18 cellular contexts compared by ENCODE assay signal in the genomic region with DNA sequence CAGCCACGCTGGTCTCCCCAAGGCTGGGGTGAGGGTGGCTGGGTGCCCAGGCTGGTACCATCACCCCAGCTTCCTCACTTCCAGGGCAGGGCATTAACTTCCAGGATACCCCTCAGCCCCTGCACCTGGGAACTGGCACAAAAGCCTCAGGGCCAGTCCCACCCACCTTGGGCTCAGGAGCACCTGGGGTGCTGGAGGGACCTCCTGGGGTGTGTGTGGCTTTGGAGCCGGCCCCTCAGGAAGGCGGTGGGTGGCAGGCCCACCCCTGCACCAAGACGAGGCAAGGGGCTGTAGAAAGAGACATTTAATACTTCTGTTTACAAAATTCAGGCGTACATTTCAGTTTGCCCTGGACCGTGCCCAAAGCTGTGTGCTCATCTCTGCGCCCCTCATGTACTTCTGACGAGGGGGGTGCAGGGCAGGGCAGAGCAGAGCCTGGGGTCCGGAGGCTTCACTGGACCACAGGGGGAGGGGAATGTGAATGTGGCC. TPM values are rescaled to one million over a fixed set of nuclear protein-coding genes. Genes with fewer than 3 reads are reported as not detected.
DNase-seq lines count a peak whose midpoint lies in the region; ATAC-seq and TF ChIP-seq lines count a peak whose summit lies in the region.
"Had no signal": no experiment of that assay in that cellular context is flagged by ENCODE, and none has a peak within 500 bp of the region (broad histone marks: within the 10 kb centered on the region; RNA-seq: fewer than 3 reads in every experiment).

No MANE protein-coding gene starts in this region.

- TF ChIP-seq EP300 in ovary (IDR thresholded peaks at IDR 0.05) = no peak

- H3K4me1 Mint-ChIP-seq in activated CD4-positive, alpha-beta memory T cell treated with anti-CD3 and anti-CD28 coated beads for 36 hours (ENCODE audit: low read depth) = no peaks in the 10 kb centered on the region
- H3K4me1 Mint-ChIP-seq in activated CD4-positive, alpha-beta memory T cell treated with anti-CD3 and anti-CD28 coated beads, Interleukin-2, amount 10 ng/mL, durations not matched to agents 7 days and 5 days = no peaks in the 10 kb centered on the region

- H3K27me3 Mint-ChIP-seq in activated CD4-positive, alpha-beta memory T cell treated with anti-CD3 and anti-CD28 coated beads for 36 hours = no peaks in the 10 kb centered on the region
- no peaks in the 10 kb centered on the region for H3K27me3 Mint-ChIP-seq in activated CD4-positive, alpha-beta memory T cell treated with anti-CD3 and anti-CD28 coated beads, Interleukin-2, amount 10 ng/mL, durations not matched to agents 7 days and 5 days
- H3K27me3 Mint-ChIP-seq: CD4-positive, CD25-positive, alpha-beta regulatory T cell had no signal

- CTCF ChIA-PET in activated CD4-positive, alpha-beta memory T cell treated with anti-CD3 and anti-CD28 coated beads for 36 hours (lab: Charles Lee) = interaction anchor here (1.1 kb wide), 1 partner anchor 8 kb away, joined by 3 read pairs; no protein-coding TSS in a partner anchor
- CTCF ChIA-PET in activated CD4-positive, alpha-beta memory T cell treated with anti-CD3 and anti-CD28 coated beads, Interleukin-2, amount 10 ng/mL, durations not matched to agents 7 days and 5 days (lab: Charles Lee) = interaction anchor here (1.2 kb wide), 1 partner anchor 8 kb away, joined by 3 read pairs; no protein-coding TSS in a partner anchor
- CTCF ChIA-PET in A673 (lab: Charles Lee) = no interaction called here

- peaks cover 21% of the 10 kb centered on the region for H3K4me1 ChIP-seq in ectodermal cell (ENCODE audit: control insufficient read depth, insufficient read depth, low read length)
- H3K4me1 ChIP-seq in ovary (ENCODE audit: insufficient read depth) = peaks cover 25% of the 10 kb centered on the region
- no peaks in the 10 kb centered on the region for H3K4me1 ChIP-seq in A673 (ENCODE audit: insufficient read depth, low read length, poor library complexity, severe bottlenecking)
- H3K4me1 ChIP-seq: SJSA1, uterus had no signal

- no peak for ATAC-seq in HG03457 (IDR thresholded peaks at IDR 0.05; ENCODE audit: unreplicated experiment)
- ATAC-seq: stimulated activated naive CD8-positive, alpha-beta T cell treated with anti-CD3 and anti-CD28 coated beads, Interleukin-15, Interleukin-2, amounts not matched to agents 100 U/mL and 50 U/mL, for 24 hours had no signal

- H3K9me3 ChIP-seq in ectodermal cell (ENCODE audit: control insufficient read depth, low read length) = no peaks in the 10 kb centered on the region
- H3K9me3 ChIP-seq in ovary = no peaks in the 10 kb centered on the region
- H3K9me3 ChIP-seq in A673 (ENCODE audit: low read depth, low read length, poor library complexity, severe bottlenecking) = no peaks in the 10 kb centered on the region
- H3K9me3 ChIP-seq: SJSA1, uterus had no signal

- no peak for TF ChIP-seq POLR2A in ovary (IDR thresholded peaks at IDR 0.05)

- WGBS in ectodermal cell, 2 experiments = 92% methylated on average over 9 of the region's 9 CpGs
- whole genome bisulfite sequencing in ovary, 3 donors = 20 to 51% (median 34%) methylated on average over 8 to 9 of the region's 9 CpGs

- POLR2A ChIA-PET in activated CD4-positive, alpha-beta memory T cell treated with anti-CD3 and anti-CD28 coated beads for 36 hours (lab: Charles Lee) = no interaction called here
- POLR2A ChIA-PET in activated CD4-positive, alpha-beta memory T cell treated with anti-CD3 and anti-CD28 coated beads, Interleukin-2, amount 10 ng/mL, durations not matched to agents 7 days and 5 days (lab: Charles Lee) = interaction anchor here (3.3 kb wide), 1 partner anchor 16 kb away, joined by 16 read pairs; a partner anchor contains a TSS
- POLR2A ChIA-PET in A673 (lab: Charles Lee; ENCODE audit: low non-redundant PET) = no interaction called here

- H3K36me3 ChIP-seq in ectodermal cell (ENCODE audit: control insufficient read depth, insufficient read depth, low read length) = peaks cover 31% of the 10 kb centered on the region
- no peaks in the 10 kb centered on the region for H3K36me3 ChIP-seq in ovary
- H3K36me3 ChIP-seq in A673 (ENCODE audit: insufficient read depth, low read length, poor library complexity, severe bottlenecking) = peaks cover 43% of the 10 kb centered on the region
- H3K36me3 ChIP-seq: uterus had no signal

- TF ChIP-seq CTCF in ovary (IDR thresholded peaks at IDR 0.05) (no peak), A673 (conservative IDR thresholded peaks at IDR 0.05; ENCODE audit: low read depth, low read length) (no peak)

- H3K9me3 Mint-ChIP-seq in activated CD4-positive, alpha-beta memory T cell treated with anti-CD3 and anti-CD28 coated beads for 36 hours = no peaks in the 10 kb centered on the region
- no peaks in the 10 kb centered on the region for H3K9me3 Mint-ChIP-seq in activated CD4-positive, alpha-beta memory T cell treated with anti-CD3 and anti-CD28 coated beads, Interleukin-2, amount 10 ng/mL, durations not matched to agents 7 days and 5 days
- H3K9me3 Mint-ChIP-seq: activated naive CD4-positive, alpha-beta T cell treated with anti-CD3 and anti-CD28 coated beads for 36 hours; CD4-positive, CD25-positive, alpha-beta regulatory T cell; H9 had no signal

- no peak overlapping the region for H3K4me3 Mint-ChIP-seq in activated CD4-positive, alpha-beta memory T cell treated with anti-CD3 and anti-CD28 coated beads for 36 hours
- no peak overlapping the region for H3K4me3 Mint-ChIP-seq in activated CD4-positive, alpha-beta memory T cell treated with anti-CD3 and anti-CD28 coated beads, Interleukin-2, amount 10 ng/mL, durations not matched to agents 7 days and 5 days
- H3K4me3 Mint-ChIP-seq: activated naive CD4-positive, alpha-beta T cell treated with anti-CD3 and anti-CD28 coated beads for 36 hours; CD4-positive, CD25-positive, alpha-beta regulatory T cell had no signal

- no peak overlapping the region for H3K4me3 ChIP-seq in ectodermal cell (ENCODE audit: insufficient read depth, low read depth, low read length)
- no peak overlapping the region for H3K4me3 ChIP-seq in ovary
- H3K4me3 ChIP-seq in A673 (ENCODE audit: low read depth, low read length, poor library complexity, severe bottlenecking) = no peak overlapping the region
- H3K4me3 ChIP-seq: lung, SJSA1, uterus had no signal

- H3K27me3 ChIP-seq in ectodermal cell (ENCODE audit: control insufficient read depth, insufficient read depth, low read length, poor library complexity, severe bottlenecking) (no peaks in the 10 kb centered on the region), ovary (no peaks in the 10 kb centered on the region), A673 (replicated peaks; ENCODE audit: insufficient read depth, low read depth, low read length, poor library complexity) (no peaks in the 10 kb centered on the region)
- H3K27me3 ChIP-seq: SJSA1, uterus had no signal

- H3K36me3 Mint-ChIP-seq in activated CD4-positive, alpha-beta memory T cell treated with anti-CD3 and anti-CD28 coated beads for 36 hours = peaks cover 9% of the 10 kb centered on the region
- peaks cover 19% of the 10 kb centered on the region for H3K36me3 Mint-ChIP-seq in activated CD4-positive, alpha-beta memory T cell treated with anti-CD3 and anti-CD28 coated beads, Interleukin-2, amount 10 ng/mL, durations not matched to agents 7 days and 5 days (ENCODE audit: low read depth)

- H3K27ac ChIP-seq in ectodermal cell (ENCODE audit: insufficient read depth, low read depth, low read length, poor library complexity, severe bottlenecking) (peak overlapping the region; percentile 60), ovary (peak overlapping the region; percentile 70 to 88), A673 (ENCODE audit: low read depth, low read length, poor library complexity, severe bottlenecking) (no peak overlapping the region)
- H3K27ac ChIP-seq: SJSA1, uterus had no signal

- no TSS peak for BruUV-seq in A673 (replicated peaks; lab: Mats Ljungman, UMichigan)

- intact Hi-C loops in activated CD4-positive, alpha-beta memory T cell treated with anti-CD3 and anti-CD28 coated beads for 36 hours (cut with micrococcal nuclease) = no loop called here
- intact Hi-C loops in ovary (cut with DNase I) (no loop called here), A673 (cut with micrococcal nuclease; ENCODE audit: unreplicated experiment) (no loop called here)

- DNase-seq in activated CD4-positive, alpha-beta memory T cell treated with anti-CD3 and anti-CD28 coated beads for 36 hours = no peak
- no peak for DNase-seq in activated CD4-positive, alpha-beta memory T cell treated with anti-CD3 and anti-CD28 coated beads, Interleukin-2, amount 10 ng/mL, durations not matched to agents 7 days and 5 days
- DNase-seq in ovary (peak in 3 of 5 donors; percentile 53 to 65 (median 61)), A673 (ENCODE audit: low spot score) (no peak)
- DNase-seq: activated naive CD4-positive, alpha-beta T cell treated with anti-CD3 and anti-CD28 coated beads for 36 hours; CD4-positive, CD25-positive, alpha-beta regulatory T cell; DND-41; effector CD8-positive, alpha-beta T cell; foreskin melanocyte; NK-92 treated with Interleukin-12 subunit alpha and Interleukin-12 subunit beta, amount 100 ng/mL, for 24 hours; stimulated activated naive CD8-positive, alpha-beta T cell treated with anti-CD3 and anti-CD28 coated beads, Interleukin-15, Interleukin-2, amounts not matched to agents 100 U/mL and 50 U/mL, for 24 hours; uterus had no signal

- H3K27ac Mint-ChIP-seq in activated CD4-positive, alpha-beta memory T cell treated with anti-CD3 and anti-CD28 coated beads for 36 hours = peak overlapping the region; percentile 3
- H3K27ac Mint-ChIP-seq in activated CD4-positive, alpha-beta memory T cell treated with anti-CD3 and anti-CD28 coated beads, Interleukin-2, amount 10 ng/mL, durations not matched to agents 7 days and 5 days = no peak overlapping the region
- H3K27ac Mint-ChIP-seq: activated naive CD4-positive, alpha-beta T cell treated with anti-CD3 and anti-CD28 coated beads for 36 hours; CD4-positive, CD25-positive, alpha-beta regulatory T cell had no signal

RNA-seq across cellular contexts. Expression of a gene that starts 16.8 kb away (rescaled TPM):
- 10 to 100 TPM; 19.6 to 22.6 TPM for total RNA-seq in activated CD4-positive, alpha-beta memory T cell treated with anti-CD3 and anti-CD28 coated beads for 36 hours
- total RNA-seq in activated CD4-positive, alpha-beta memory T cell treated with anti-CD3 and anti-CD28 coated beads, Interleukin-2, amount 10 ng/mL, durations not matched to agents 7 days and 5 days = 10 to 100 TPM; 19.1 to 20.4 TPM
- 36.6 TPM for polyA plus RNA-seq in ectodermal cell (2013, experiment 1 of 4)
- polyA plus RNA-seq in ectodermal cell (2013, experiment 2 of 4) = 42.0 TPM
- 29.8 TPM for polyA plus RNA-seq in ectodermal cell (2013, experiment 3 of 4)
- 33.9 TPM for polyA plus RNA-seq in ectodermal cell (2013, experiment 4 of 4)
- total RNA-seq in ovary = 10 to 100 TPM in 5 of 7 donors, 1 to 10 TPM in 2; 5.2 to 31.1 (median 20.3) TPM
- 10 to 100 TPM in 1 of 2 donors, 1 to 10 TPM in 1; 2.4 to 14.5 TPM for polyA plus RNA-seq in ovary
- total RNA-seq in A673 (2021) = 22.6 and 26.3 TPM in 2 replicates

RNA-seq across cellular contexts. Expression of a gene that starts 21.5 kb away (rescaled TPM):
- total RNA-seq in activated CD4-positive, alpha-beta memory T cell treated with anti-CD3 and anti-CD28 coated beads for 36 hours = 1 to 10 TPM; 9.1 to 9.4 TPM
- total RNA-seq in activated CD4-positive, alpha-beta memory T cell treated with anti-CD3 and anti-CD28 coated beads, Interleukin-2, amount 10 ng/mL, durations not matched to agents 7 days and 5 days = 1 to 10 TPM; 8.3 to 8.6 TPM
- 8.5 TPM for polyA plus RNA-seq in ectodermal cell (2013, experiment 1 of 4)
- 7.9 TPM for polyA plus RNA-seq in ectodermal cell (2013, experiment 2 of 4)
- 8.6 TPM for polyA plus RNA-seq in ectodermal cell (2013, experiment 3 of 4)
- 10.9 TPM for polyA plus RNA-seq in ectodermal cell (2013, experiment 4 of 4)
- 10 to 100 TPM; 10.3 to 32.5 (median 17.5) TPM for total RNA-seq in ovary
- 10 to 100 TPM in 1 of 2 donors, 1 to 10 TPM in 1; 9.7 to 18.8 TPM for polyA plus RNA-seq in ovary
- 2.0 and 3.0 TPM in 2 replicates for total RNA-seq in A673 (2021)

RNA-seq across cellular contexts. Expression of a gene that starts 40.2 kb away (rescaled TPM):
- total RNA-seq in activated CD4-positive, alpha-beta memory T cell treated with anti-CD3 and anti-CD28 coated beads for 36 hours = 10 to 100 TPM; 38.1 to 42.0 TPM
- total RNA-seq in activated CD4-positive, alpha-beta memory T cell treated with anti-CD3 and anti-CD28 coated beads, Interleukin-2, amount 10 ng/mL, durations not matched to agents 7 days and 5 days = 10 to 100 TPM; 62.1 to 64.0 TPM
- 98.9 TPM for polyA plus RNA-seq in ectodermal cell (2013, experiment 1 of 4)
- polyA plus RNA-seq in ectodermal cell (2013, experiment 2 of 4) = 94.5 TPM
- polyA plus RNA-seq in ectodermal cell (2013, experiment 3 of 4) = 83.1 TPM
- polyA plus RNA-seq in ectodermal cell (2013, experiment 4 of 4) = 89.3 TPM
- total RNA-seq in ovary (10 to 100 TPM; 20.5 to 88.6 (median 68.3) TPM), A673 (2021) (100 and 108 TPM in 2 replicates)
- polyA plus RNA-seq in ovary = 10 to 100 TPM in 1 of 2 donors, 1 to 10 TPM in 1; 6.9 to 57.5 TPM

RNA-seq across cellular contexts. Expression of a gene that starts 42.3 kb away (rescaled TPM):
- total RNA-seq in activated CD4-positive, alpha-beta memory T cell treated with anti-CD3 and anti-CD28 coated beads for 36 hours = 10 to 100 TPM; 61.6 to 63.5 TPM
- 10 to 100 TPM; 71.7 to 82.5 TPM for total RNA-seq in activated CD4-positive, alpha-beta memory T cell treated with anti-CD3 and anti-CD28 coated beads, Interleukin-2, amount 10 ng/mL, durations not matched to agents 7 days and 5 days
- polyA plus RNA-seq in ectodermal cell (2013, experiment 1 of 4) = 99.7 TPM
- polyA plus RNA-seq in ectodermal cell (2013, experiment 2 of 4) = 113 TPM
- 54.9 TPM for polyA plus RNA-seq in ectodermal cell (2013, experiment 3 of 4)
- polyA plus RNA-seq in ectodermal cell (2013, experiment 4 of 4) = 67.0 TPM
- total RNA-seq in ovary (10 to 100 TPM in 1 of 7 donors, 1 to 10 TPM in 6; 4.7 to 10.4 (median 7.5) TPM), A673 (2021) (115 and 119 TPM in 2 replicates)
- polyA plus RNA-seq in ovary = 1 to 10 TPM; 7.3 to 8.6 TPM

RNA-seq across cellular contexts. Expression of a gene that starts 55.7 kb away (rescaled TPM):
- total RNA-seq in activated CD4-positive, alpha-beta memory T cell treated with anti-CD3 and anti-CD28 coated beads for 36 hours = 1 to 10 TPM; 7.8 to 8.1 TPM
- total RNA-seq in activated CD4-positive, alpha-beta memory T cell treated with anti-CD3 and anti-CD28 coated beads, Interleukin-2, amount 10 ng/mL, durations not matched to agents 7 days and 5 days = 1 to 10 TPM; 3.2 to 3.4 TPM
- polyA plus RNA-seq in ectodermal cell (2013, experiment 1 of 4) = 96.8 TPM
- 88.4 TPM for polyA plus RNA-seq in ectodermal cell (2013, experiment 2 of 4)
- 76.2 TPM for polyA plus RNA-seq in ectodermal cell (2013, experiment 3 of 4)
- polyA plus RNA-seq in ectodermal cell (2013, experiment 4 of 4) = 73.7 TPM
- total RNA-seq in ovary = under 1 TPM in 2 of 7 donors, not detected in 5; 0.11 to 0.18 TPM
- polyA plus RNA-seq in ovary = under 1 TPM in 1 of 2 donors, not detected in 1; 0.48 TPM
- 10.4 and 14.4 TPM in 2 replicates for total RNA-seq in A673 (2021)
- total RNA-seq: skeletal muscle tissue had no signal

Comparison
In these comparisons a context has a peak if more than half of its experiments do, and no peak if none do; other contexts are left out.
1. DNase-seq: peak in ovary (3 of 5); none in activated CD4-positive, alpha-beta memory T cell treated with anti-CD3 and anti-CD28 coated beads for 36 hours (single experiment), activated CD4-positive, alpha-beta memory T cell treated with anti-CD3 and anti-CD28 coated beads, Interleukin-2, amount 10 ng/mL, durations not matched to agents 7 days and 5 days (single experiment) and A673 (single experiment).